14 cellular contexts compared by ENCODE assay signal in genomic region chr6:100126682-100127484, GRCh38.
DNase-seq lines count a peak whose midpoint lies in the region; ATAC-seq, FAIRE-seq and TF ChIP-seq lines count a peak whose summit lies in the region.
"Had no signal": no experiment of that assay in that cellular context is flagged by ENCODE, and none has a peak within 500 bp of the region (broad histone marks: within the 10 kb centered on the region; RNA-seq: fewer than 3 reads in every experiment).

No MANE protein-coding gene starts in this region.

- H3K14ac ChIP-seq in mesenchymal stem cell (ENCODE audit: low read length in 2 of 2): no peak overlapping the region

- H3K27ac Mint-ChIP-seq in MCF 10A (ENCODE audit: low read depth, unreplicated experiment): no peak overlapping the region
- H3K27ac Mint-ChIP-seq: activated T-cell treated with anti-CD3 and anti-CD28 coated beads, Interleukin-2, amount 50 U/mL, for 24 hours; mesothelial cell of epicardium had no signal

- H4K8ac ChIP-seq in mesenchymal stem cell (ENCODE audit: low read length): no peak overlapping the region

- no peak for TF ChIP-seq CTCF in MCF 10A (IDR thresholded peaks at IDR 0.05; ENCODE audit: unreplicated experiment)
- no peak for TF ChIP-seq CTCF in breast epithelium (IDR thresholded peaks at IDR 0.05)

- no peak overlapping the region for H2AK5ac ChIP-seq in mesenchymal stem cell (ENCODE audit: low read length, severe bottlenecking)

- CTCF ChIA-PET in MCF 10A (lab: Yijun Ruan, JAX): interaction anchor here (0.6 to 1.3 kb wide), 3 partner anchors 19 to 460 kb away, joined by 3 read pairs; no protein-coding TSS in a partner anchor

- H3K27me3 ChIP-seq in breast epithelium: no peaks in the 10 kb centered on the region
- no peaks in the 10 kb centered on the region for H3K27me3 ChIP-seq in mesenchymal stem cell (ENCODE audit: control insufficient read depth in 1 of 2, insufficient read depth in 1 of 2, low read length in 2 of 2)

- intact Hi-C loops in MCF 10A (cut with micrococcal nuclease) (no loop called here), breast epithelium (cut with DNase I; ENCODE audit: low total_unique reads) (no loop called here)

- H3K9me3 Mint-ChIP-seq in MCF 10A (ENCODE audit: unreplicated experiment): no peaks in the 10 kb centered on the region

- 81% methylated on average over 6 of the region's 8 CpGs for WGBS in mesenchymal stem cell

- ATAC-seq in HG02610 (IDR thresholded peaks at IDR 0.05; ENCODE audit: unreplicated experiment): peak; percentile 86
- ATAC-seq: psoas muscle had no signal

- H3K9me3 ChIP-seq in breast epithelium (peaks cover 7 to 14% of the 10 kb centered on the region in 2 donors), mesenchymal stem cell (ENCODE audit: control insufficient read depth, low read length) (peaks cover 34% of the 10 kb centered on the region)

- H4K91ac ChIP-seq in mesenchymal stem cell (ENCODE audit: low read length): no peak overlapping the region

- no peak overlapping the region for H3K23ac ChIP-seq in mesenchymal stem cell (ENCODE audit: low read length in 2 of 2)

- POLR2A ChIA-PET in MCF 10A (lab: Yijun Ruan, JAX): interaction anchor here (0.6 kb wide), 1 partner anchor 26 kb away, joined by 3 read pairs; no protein-coding TSS in a partner anchor

- H2BK15ac ChIP-seq in mesenchymal stem cell (ENCODE audit: low read depth, poor library complexity, severe bottlenecking): no peak overlapping the region

- H3K4ac ChIP-seq in mesenchymal stem cell (ENCODE audit: low read depth in 1 of 2, low read length in 2 of 2): no peak overlapping the region

- H3K36me3 Mint-ChIP-seq in MCF 10A (ENCODE audit: insufficient read depth, unreplicated experiment): no peaks in the 10 kb centered on the region
- H3K36me3 Mint-ChIP-seq: mesothelial cell of epicardium had no signal

- no peak overlapping the region for H2BK120ac ChIP-seq in mesenchymal stem cell (ENCODE audit: low read depth, low read length)

- TF ChIP-seq POLR2A in breast epithelium (IDR thresholded peaks at IDR 0.05): no peak

- no peak for FAIRE-seq in frontal cortex (lab: Jason Lieb, UNC)

- DNase-seq in MCF 10A (ENCODE audit: unreplicated experiment): peak; percentile 5
- no peak for DNase-seq in breast epithelium (ENCODE audit: low spot score in 2 of 2)
- peak; percentile 8 for DNase-seq in NCI-H748 treated with DMSO at 0.1 percent for 48 hours (lab: John Stamatoyannopoulos, UW)
- DNase-seq in frontal cortex (ENCODE audit: low spot score in 2 of 2): no peak
- DNase-seq in NCI-H1930 (lab: John Stamatoyannopoulos, UW): no peak
- no peak for DNase-seq in HUDEP-2 (lab: John Stamatoyannopoulos, UW; ENCODE audit: unreplicated experiment in 76 of 76)
- DNase-seq in mesenchymal stem cell: no peak
- DNase-seq: activated T-cell treated with anti-CD3 and anti-CD28 coated beads, Interleukin-2, amount 50 U/mL, for 24 hours; NCI-H2081 treated with DMSO at 0.1 percent for 48 hours; PC-9; psoas muscle; stimulated activated CD4-positive, alpha-beta T cell treated with anti-CD3 and anti-CD28 coated beads, Interleukin-2, amount 100 ng/mL, for 48 hours had no signal

- H3K4me2 ChIP-seq in mesenchymal stem cell (ENCODE audit: low read length, poor library complexity, severe bottlenecking): no peak overlapping the region
- H3K4me2 ChIP-seq: PC-9 had no signal

- no peaks in the 10 kb centered on the region for H3K27me3 Mint-ChIP-seq in MCF 10A (ENCODE audit: insufficient read depth, unreplicated experiment)

- H3K36me3 ChIP-seq in breast epithelium (no peaks in the 10 kb centered on the region), mesenchymal stem cell (ENCODE audit: control insufficient read depth in 1 of 2, insufficient read depth in 2 of 2, low read depth in 1 of 2, low read length in 2 of 2) (no peaks in the 10 kb centered on the region)

- H2AFZ ChIP-seq in mesenchymal stem cell (ENCODE audit: low read depth, low read length): no peak overlapping the region
- H2AFZ ChIP-seq: PC-9 had no signal

- H3K79me1 ChIP-seq in mesenchymal stem cell (replicated peaks; ENCODE audit: low read length, poor library complexity, severe bottlenecking): no peaks in the 10 kb centered on the region

- no peak overlapping the region for H3K27ac ChIP-seq in breast epithelium
- no peak overlapping the region for H3K27ac ChIP-seq in mesenchymal stem cell (ENCODE audit: low read length, poor library complexity, severe bottlenecking)
- H3K27ac ChIP-seq: PC-9, psoas muscle had no signal

- no peak overlapping the region for H3K4me3 Mint-ChIP-seq in MCF 10A (ENCODE audit: unreplicated experiment)
- H3K4me3 Mint-ChIP-seq: activated T-cell treated with anti-CD3 and anti-CD28 coated beads, Interleukin-2, amount 50 U/mL, for 24 hours; mesothelial cell of epicardium had no signal

- no peak overlapping the region for H3K9ac ChIP-seq in mesenchymal stem cell (ENCODE audit: low read length)

- no peak overlapping the region for H2BK5ac ChIP-seq in mesenchymal stem cell (ENCODE audit: low read depth, low read length, poor library complexity, severe bottlenecking)

- H3K4me1 ChIP-seq in breast epithelium (no peaks in the 10 kb centered on the region), mesenchymal stem cell (ENCODE audit: control insufficient read depth, insufficient read depth, low read depth, low read length) (no peaks in the 10 kb centered on the region)
- H3K4me1 ChIP-seq: psoas muscle had no signal

- H2BK12ac ChIP-seq in mesenchymal stem cell (ENCODE audit: low read length in 2 of 2): no peak overlapping the region

- no peaks in the 10 kb centered on the region for H3K4me1 Mint-ChIP-seq in MCF 10A (ENCODE audit: insufficient read depth, unreplicated experiment)
- H3K4me1 Mint-ChIP-seq: mesothelial cell of epicardium had no signal

- no TSS peak for BruUV-seq in MCF 10A (replicated peaks; lab: Mats Ljungman, UMichigan)

- no peak overlapping the region for H3K4me3 ChIP-seq in breast epithelium
- H3K4me3 ChIP-seq in mesenchymal stem cell (ENCODE audit: insufficient read depth in 1 of 2, low read depth in 1 of 2, low read length in 2 of 2): no peak overlapping the region
- H3K4me3 ChIP-seq: PC-9, psoas muscle had no signal

- H3K18ac ChIP-seq in mesenchymal stem cell (ENCODE audit: low read depth in 1 of 2, low read length in 2 of 2): no peak overlapping the region

Comparison
In these comparisons a context has a peak if more than half of its experiments do, and no peak if none do; other contexts are left out.
1. DNase-seq: peak in MCF 10A (single experiment) and NCI-H748 treated with DMSO at 0.1 percent for 48 hours (single experiment); none in breast epithelium (0 of 2), frontal cortex (0 of 2), NCI-H1930 (0 of 2), HUDEP-2 (0 of 76) and mesenchymal stem cell (single experiment).